2 cellular contexts compared by ENCODE assay signal in the genomic region with DNA sequence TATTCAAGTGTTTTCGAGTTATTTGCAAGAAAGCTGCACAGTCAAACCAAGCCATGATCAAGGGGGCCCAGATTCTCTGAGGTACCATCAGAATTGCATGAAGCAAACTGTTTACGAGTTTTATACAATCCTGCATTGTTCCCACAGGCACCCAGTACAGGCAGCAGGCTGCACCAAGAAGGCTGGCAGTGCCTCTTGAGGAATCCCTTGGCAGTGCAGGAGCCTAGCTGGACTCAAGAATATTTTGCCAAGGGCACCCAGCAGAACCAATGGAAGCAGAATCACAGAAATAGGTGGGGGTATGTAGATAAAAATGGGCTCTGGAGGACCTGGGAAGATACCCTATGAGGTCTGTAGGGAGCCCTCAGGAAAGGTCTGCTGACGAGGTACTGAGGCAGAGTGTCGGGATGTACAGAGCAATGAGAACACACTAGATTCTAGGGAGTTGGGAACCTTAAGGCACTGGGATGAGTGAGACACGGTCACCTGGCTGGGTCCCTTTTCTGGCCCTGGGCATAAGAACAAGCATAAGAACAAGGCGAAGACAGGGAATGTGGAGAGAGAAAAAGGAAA.
TF ChIP-seq lines count a peak whose summit lies in the region.

No MANE protein-coding gene starts in this region.

TF ChIP-seq in HEK293, 187 proteins besides CTCF, POLR2A, EP300 and RAD21 (continued from another document):
- TF ChIP-seq, protein P1, sequence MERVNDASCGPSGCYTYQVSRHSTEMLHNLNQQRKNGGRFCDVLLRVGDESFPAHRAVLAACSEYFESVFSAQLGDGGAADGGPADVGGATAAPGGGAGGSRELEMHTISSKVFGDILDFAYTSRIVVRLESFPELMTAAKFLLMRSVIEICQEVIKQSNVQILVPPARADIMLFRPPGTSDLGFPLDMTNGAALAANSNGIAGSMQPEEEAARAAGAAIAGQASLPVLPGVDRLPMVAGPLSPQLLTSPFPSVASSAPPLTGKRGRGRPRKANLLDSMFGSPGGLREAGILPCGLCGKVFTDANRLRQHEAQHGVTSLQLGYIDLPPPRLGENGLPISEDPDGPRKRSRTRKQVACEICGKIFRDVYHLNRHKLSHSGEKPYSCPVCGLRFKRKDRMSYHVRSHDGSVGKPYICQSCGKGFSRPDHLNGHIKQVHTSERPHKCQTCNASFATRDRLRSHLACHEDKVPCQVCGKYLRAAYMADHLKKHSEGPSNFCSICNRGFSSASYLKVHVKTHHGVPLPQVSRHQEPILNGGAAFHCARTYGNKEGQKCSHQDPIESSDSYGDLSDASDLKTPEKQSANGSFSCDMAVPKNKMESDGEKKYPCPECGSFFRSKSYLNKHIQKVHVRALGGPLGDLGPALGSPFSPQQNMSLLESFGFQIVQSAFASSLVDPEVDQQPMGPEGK (tag by site-specific recombination; IDR thresholded peaks at IDR 0.05): no peak
- no peak for TF ChIP-seq ZNF211 (tag by site-specific recombination; IDR thresholded peaks at IDR 0.05; ENCODE audit: low read depth)
- TF ChIP-seq ZNF654 (tag by site-specific recombination; IDR thresholded peaks at IDR 0.05; ENCODE audit: low read depth): peak; percentile 19; the same call in 1 of the 2 replicates
- no peak for TF ChIP-seq ZNF433 (tag by site-specific recombination; IDR thresholded peaks at IDR 0.05; ENCODE audit: low read depth)

TF ChIP-seq in SK-N-SH treated with all-trans-retinoic acid at 6 μM for 48 hours, 23 proteins besides CTCF, POLR2A, EP300 and RAD21 (continued from another document):
- TF ChIP-seq GLIS3 (CRISPR knock-in tag; IDR thresholded peaks at IDR 0.05): no peak
- no peak for TF ChIP-seq ZNF565 (CRISPR knock-in tag; conservative IDR thresholded peaks at IDR 0.05; ENCODE audit: low read depth)
- no peak for TF ChIP-seq TOX (CRISPR knock-in tag; IDR thresholded peaks at IDR 0.05; ENCODE audit: borderline replicate concordance)
- no peak for TF ChIP-seq ESRRG (CRISPR knock-in tag; IDR thresholded peaks at IDR 0.05)
- no peak for TF ChIP-seq SNAI2 (CRISPR knock-in tag; IDR thresholded peaks at IDR 0.05)
- TF ChIP-seq, protein P2, sequence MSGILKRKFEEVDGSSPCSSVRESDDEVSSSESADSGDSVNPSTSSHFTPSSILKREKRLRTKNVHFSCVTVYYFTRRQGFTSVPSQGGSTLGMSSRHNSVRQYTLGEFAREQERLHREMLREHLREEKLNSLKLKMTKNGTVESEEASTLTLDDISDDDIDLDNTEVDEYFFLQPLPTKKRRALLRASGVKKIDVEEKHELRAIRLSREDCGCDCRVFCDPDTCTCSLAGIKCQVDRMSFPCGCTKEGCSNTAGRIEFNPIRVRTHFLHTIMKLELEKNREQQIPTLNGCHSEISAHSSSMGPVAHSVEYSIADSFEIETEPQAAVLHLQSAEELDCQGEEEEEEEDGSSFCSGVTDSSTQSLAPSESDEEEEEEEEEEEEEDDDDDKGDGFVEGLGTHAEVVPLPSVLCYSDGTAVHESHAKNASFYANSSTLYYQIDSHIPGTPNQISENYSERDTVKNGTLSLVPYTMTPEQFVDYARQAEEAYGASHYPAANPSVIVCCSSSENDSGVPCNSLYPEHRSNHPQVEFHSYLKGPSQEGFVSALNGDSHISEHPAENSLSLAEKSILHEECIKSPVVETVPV (CRISPR knock-in tag; IDR thresholded peaks at IDR 0.05): no peak
- TF ChIP-seq TCF4 (CRISPR knock-in tag; IDR thresholded peaks at IDR 0.05; ENCODE audit: borderline replicate concordance): no peak
- TF ChIP-seq ISL1 (CRISPR knock-in tag; IDR thresholded peaks at IDR 0.05): no peak
- no peak for TF ChIP-seq ZNF8 (CRISPR knock-in tag; IDR thresholded peaks at IDR 0.05)
- no peak for TF ChIP-seq POU6F1 (CRISPR knock-in tag; IDR thresholded peaks at IDR 0.05; ENCODE audit: borderline replicate concordance, low read depth)
- no peak for TF ChIP-seq BACH2 (CRISPR knock-in tag; IDR thresholded peaks at IDR 0.05; ENCODE audit: borderline replicate concordance)
